Comparison of ENCODE assay signal across 22 cellular contexts in the genomic region with DNA sequence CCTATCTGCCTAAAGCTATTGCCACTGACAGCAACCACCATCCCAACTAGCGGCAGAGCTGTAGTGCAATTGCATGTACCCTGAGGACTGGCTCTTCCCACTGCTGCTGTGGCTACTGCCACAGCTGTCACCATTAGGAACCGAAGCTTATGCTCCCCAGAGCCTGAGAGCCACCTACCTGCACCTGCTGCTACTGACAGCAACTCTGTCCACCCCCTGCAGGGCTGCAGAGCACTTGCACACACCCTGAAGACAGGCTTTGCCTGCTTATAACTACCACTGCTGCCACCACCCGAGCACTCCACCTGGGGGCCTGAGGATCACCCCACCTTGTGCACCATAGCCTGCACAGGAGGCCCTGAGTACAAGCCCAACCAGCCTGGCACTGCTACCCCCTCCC.
DNase-seq lines count a peak whose midpoint lies in the region; ATAC-seq and TF ChIP-seq lines count a peak whose summit lies in the region.
"Had no signal": no experiment of that assay in that cellular context is flagged by ENCODE, and none has a peak within 500 bp of the region (broad histone marks: within the 10 kb centered on the region; RNA-seq: fewer than 3 reads in every experiment).

No MANE protein-coding gene starts in this region.

- intact Hi-C loops in Right ventricle myocardium superior (cut with DNase I) = no loop called here
- intact Hi-C loops in cardiac septum (cut with DNase I) = no loop called here
- intact Hi-C loops in left ventricle myocardium superior (cut with micrococcal nuclease) = no loop called here

- peaks cover 0 to 24% (median 13%) of the 10 kb centered on the region in 9 donors for H3K9me3 Mint-ChIP-seq in naive thymus-derived CD8-positive, alpha-beta T cell

- H3K36me3 Mint-ChIP-seq in naive thymus-derived CD8-positive, alpha-beta T cell = peaks cover 0 to 25% (median 19%) of the 10 kb centered on the region in 3 donors

- POLR2A ChIA-PET in naive thymus-derived CD8-positive, alpha-beta T cell (lab: Charles Lee) = no interaction called here

- H3K27ac ChIP-seq in temporal lobe (ENCODE audit: low read depth, low read length) = peak overlapping the region; percentile 52
- H3K27ac ChIP-seq: body of pancreas, HL-60, KMS-11, sigmoid colon, stomach had no signal

- DNase-seq in Right ventricle myocardium superior = no peak
- no peak for DNase-seq in cardiac septum (ENCODE audit: low spot score)
- peak; percentile 51 for DNase-seq in NCI-H345 (lab: John Stamatoyannopoulos, UW)
- DNase-seq in left ventricle myocardium superior = no peak
- DNase-seq in GM19238 (ENCODE audit: insufficient read length, low spot score) = no peak
- no peak for DNase-seq in GM10266 (ENCODE audit: extremely low spot score)
- no peak for DNase-seq in naive thymus-derived CD8-positive, alpha-beta T cell
- DNase-seq: activated CD4-positive, CD25-positive, alpha-beta regulatory T cell; activated naive CD8-positive, alpha-beta T cell treated with anti-CD3 and anti-CD28 coated beads, Interleukin-2, amount 10 ng/mL, durations not matched to agents 7 days and 5 days; activated T-cell treated with anti-CD3 and anti-CD28 coated beads, Interleukin-2, amount 50 U/mL, for 48 hours; body of pancreas; CD8-positive, alpha-beta T cell; cortex of kidney; foreskin melanocyte; HCEC 1CT; NCI-H1092; sigmoid colon; stimulated activated CD4-positive, alpha-beta T cell treated with anti-CD3 and anti-CD28 coated beads, Interleukin-2, amount 100 ng/mL, for 24 hours; stomach had no signal

- H3K27me3 Mint-ChIP-seq in naive thymus-derived CD8-positive, alpha-beta T cell = no peaks in the 10 kb centered on the region
- H3K27me3 Mint-ChIP-seq: activated naive CD8-positive, alpha-beta T cell treated with anti-CD3 and anti-CD28 coated beads, Interleukin-2, amount 10 ng/mL, durations not matched to agents 7 days and 5 days had no signal

- H3K4me1 Mint-ChIP-seq in naive thymus-derived CD8-positive, alpha-beta T cell = no peaks in the 10 kb centered on the region

- H3K27ac Mint-ChIP-seq in naive thymus-derived CD8-positive, alpha-beta T cell = no peak overlapping the region
- H3K27ac Mint-ChIP-seq: activated naive CD8-positive, alpha-beta T cell treated with anti-CD3 and anti-CD28 coated beads, Interleukin-2, amount 10 ng/mL, durations not matched to agents 7 days and 5 days; CD8-positive, alpha-beta T cell had no signal

- H3K4me3 Mint-ChIP-seq in naive thymus-derived CD8-positive, alpha-beta T cell = no peak overlapping the region
- H3K4me3 Mint-ChIP-seq: activated naive CD8-positive, alpha-beta T cell treated with anti-CD3 and anti-CD28 coated beads, Interleukin-2, amount 10 ng/mL, durations not matched to agents 7 days and 5 days; CD8-positive, alpha-beta T cell had no signal

- no peak for TF ChIP-seq CTCF in GM10266 (IDR thresholded peaks at IDR 0.05; ENCODE audit: control insufficient read depth, insufficient read depth, low read depth, missing control alignments)

- ATAC-seq in Right ventricle myocardium superior (ENCODE audit: poor library complexity) (peak; percentile 38), left ventricle myocardium superior (peak; percentile 47)
- ATAC-seq in naive thymus-derived CD8-positive, alpha-beta T cell = no peak
- ATAC-seq: body of pancreas; CD8-positive, alpha-beta T cell had no signal

Comparison
In these comparisons a context has a peak if more than half of its experiments do, and no peak if none do; other contexts are left out.
1. ATAC-seq: peak in Right ventricle myocardium superior (single experiment) and left ventricle myocardium superior (single experiment); none in naive thymus-derived CD8-positive, alpha-beta T cell (0 of 2).